ENCODE assay signal across 18 cellular contexts in genomic region chr5:28117273-28118065, GRCh38.
A peak's percentile ranks its signal among the peaks of the same experiment; 100 is the strongest.
DNase-seq lines count a peak whose midpoint lies in the region; TF ChIP-seq lines count a peak whose summit lies in the region.
"Had no signal": no experiment of that assay in that cellular context is flagged by ENCODE, and none has a peak within 500 bp of the region (broad histone marks: within the 10 kb centered on the region; RNA-seq: fewer than 3 reads in every experiment).

No MANE protein-coding gene starts in this region.

- TF ChIP-seq CTCF in fibroblast of pulmonary artery (IDR thresholded peaks at IDR 0.05; ENCODE audit: low read length, missing control alignments) (no peak), hepatocyte (IDR thresholded peaks at IDR 0.05; ENCODE audit: poor library complexity) (no peak)

- WGBS in hepatocyte (ENCODE audit: low lambda C conversion rate, missing lambda C conversion rate) = 52% methylated on average over 2 of the region's 2 CpGs

- H3K4me3 ChIP-seq in adipocyte (ENCODE audit: low read length) (no peak overlapping the region), fibroblast of pulmonary artery (replicated peaks; ENCODE audit: low read depth, low read length) (no peak overlapping the region), hepatocyte (no peak overlapping the region)

- intact Hi-C loops in head of caudate nucleus (cut with DNase I) = no loop called here

- no peaks in the 10 kb centered on the region for H3K9me2 ChIP-seq in hepatocyte (replicated peaks; ENCODE audit: insufficient read depth)

- H3K9ac ChIP-seq in adipocyte (ENCODE audit: low read length) = no peak overlapping the region
- H3K9ac ChIP-seq: KMS-11 had no signal

- H3K27me3 ChIP-seq in adipocyte (replicated peaks; ENCODE audit: control insufficient read depth, insufficient read depth, low read length) (no peaks in the 10 kb centered on the region), hepatocyte (no peaks in the 10 kb centered on the region)

- H3K4me1 ChIP-seq in adipocyte (ENCODE audit: control insufficient read depth, insufficient read depth, low read length) (no peaks in the 10 kb centered on the region), hepatocyte (ENCODE audit: insufficient read depth) (no peaks in the 10 kb centered on the region)

- H3K79me2 ChIP-seq in hepatocyte = no peaks in the 10 kb centered on the region

- H2AFZ ChIP-seq in hepatocyte = no peak overlapping the region

- no peak overlapping the region for H3K27ac ChIP-seq in hepatocyte
- H3K27ac ChIP-seq: KMS-11, RWPE1 had no signal

- H3K36me3 ChIP-seq in adipocyte (ENCODE audit: control insufficient read depth, insufficient read depth, low read length, severe bottlenecking) (no peaks in the 10 kb centered on the region), hepatocyte (replicated peaks; ENCODE audit: insufficient read depth, low read depth) (no peaks in the 10 kb centered on the region)

- no peak overlapping the region for H3K4me2 ChIP-seq in hepatocyte
- H3K4me2 ChIP-seq: KMS-11 had no signal

- peak; percentile 0 for DNase-seq in HPDE6-E6E7 (ENCODE audit: extremely low spot score)
- peak; percentile 17 for DNase-seq in adipocyte (ENCODE audit: low read depth)
- DNase-seq in fibroblast of pulmonary artery (ENCODE audit: low read depth) = peak; percentile 0
- DNase-seq in head of caudate nucleus = no peak
- DNase-seq in germinal center (ENCODE audit: low spot score) = no peak
- no peak for DNase-seq in activated CD8-positive, alpha-beta memory T cell treated with anti-CD3 and anti-CD28 coated beads, Interleukin-2, amount 50 U/mL, for 4 hours
- DNase-seq in hepatocyte (ENCODE audit: low spot score) = no peak
- DNase-seq: ACHN, Calu3, DMS79 treated with DMSO at 0.1 percent for 48 hours, NCI-H1048, NCI-H1417, NCI-H1694, NCI-H2029 treated with DMSO at 0.1 percent for 48 hours, NCI-H526 treated with DMSO at 0.1 percent for 48 hours, SHP77 had no signal

- no peaks in the 10 kb centered on the region for H4K20me1 ChIP-seq in hepatocyte (ENCODE audit: insufficient read depth, poor library complexity, severe bottlenecking)

- H3K9me3 ChIP-seq in adipocyte (ENCODE audit: control insufficient read depth, low read length) (no peaks in the 10 kb centered on the region), hepatocyte (ENCODE audit: low read depth) (no peaks in the 10 kb centered on the region)

Comparison
In these comparisons a context has a peak if more than half of its experiments do, and no peak if none do; other contexts are left out.
1. DNase-seq: peak in HPDE6-E6E7 (single experiment), adipocyte (single experiment) and fibroblast of pulmonary artery (single experiment); none in head of caudate nucleus (0 of 42), germinal center (single experiment), activated CD8-positive, alpha-beta memory T cell treated with anti-CD3 and anti-CD28 coated beads, Interleukin-2, amount 50 U/mL, for 4 hours (single experiment) and hepatocyte (single experiment).